ENCODE assay signal across 15 cellular contexts in genomic region chr2:3542107-3542506, GRCh38. TPM values are rescaled to one million over a fixed set of nuclear protein-coding genes. Genes with fewer than 3 reads are reported as not detected.
DNase-seq lines count a peak whose midpoint lies in the region; ATAC-seq, FAIRE-seq and TF ChIP-seq lines count a peak whose summit lies in the region.
"Had no signal": no experiment of that assay in that cellular context is flagged by ENCODE, and none has a peak within 500 bp of the region (broad histone marks: within the 10 kb centered on the region; RNA-seq: fewer than 3 reads in every experiment).

No MANE protein-coding gene starts in this region.

- H3K27me3 ChIP-seq in HCT116 (ENCODE audit: insufficient read depth, low read length) (no peaks in the 10 kb centered on the region), GM12878 (replicated peaks in 1 of 2; ENCODE audit: control insufficient read depth in 2 of 2, insufficient read depth in 2 of 2, low read length in 1 of 2) (no peaks in the 10 kb centered on the region), lower lobe of right lung (ENCODE audit: low read depth) (no peaks in the 10 kb centered on the region)
- H3K27me3 ChIP-seq: BLaER1 had no signal

- WGBS in GM12878 (ENCODE audit: insufficient coverage, insufficient replicate concordance, low lambda C conversion rate, missing lambda C conversion rate) = 99% methylated on average over 5 of the region's 5 CpGs

- H4K20me1 ChIP-seq in HCT116 (ENCODE audit: insufficient read depth) (0 out of 2 replicates have a peak, but pooled peaks cover 6% of the 10 kb centered on the region), GM12878 (ENCODE audit: control insufficient read depth, insufficient read depth) (no peaks in the 10 kb centered on the region)

- ATAC-seq in activated naive CD8-positive, alpha-beta T cell treated with anti-CD3 and anti-CD28 coated beads, Interleukin-2, amount 10 ng/mL, durations not matched to agents 7 days and 5 days (ENCODE audit: low read depth) = no peak
- no peak for ATAC-seq in activated naive CD8-positive, alpha-beta T cell treated with anti-CD3 and anti-CD28 coated beads, Interleukin-2, amount 50 U/mL, for 24 hours
- ATAC-seq in HCT116 (no peak), GM12878 (no peak), HG03432 (IDR thresholded peaks at IDR 0.05; ENCODE audit: unreplicated experiment) (no peak), lower lobe of right lung (no peak)

- no peak overlapping the region for H3K9ac ChIP-seq in HCT116 (ENCODE audit: low read length)
- no peak overlapping the region for H3K9ac ChIP-seq in GM12878 (ENCODE audit: control insufficient read depth, insufficient read depth, low read length)
- H3K9ac ChIP-seq: GM23248 had no signal

- H3K4me1 ChIP-seq in HCT116 (ENCODE audit: control insufficient read depth in 1 of 2, insufficient read depth in 2 of 2, low read length in 2 of 2) = peaks cover 1 to 4% of the 10 kb centered on the region in 2 experiments; a peak in 3 of 4 replicates
- no peaks in the 10 kb centered on the region; the same call in 1 of the 2 replicates for H3K4me1 ChIP-seq in GM12878 (ENCODE audit: control insufficient read depth, insufficient read depth, low read length)
- no peaks in the 10 kb centered on the region for H3K4me1 ChIP-seq in lower lobe of right lung

- peaks cover 37 to 51% of the 10 kb centered on the region in 2 experiments for H3K36me3 ChIP-seq in HCT116 (ENCODE audit: control insufficient read depth in 1 of 2, insufficient read depth in 2 of 2, low read length in 2 of 2)
- peaks cover 5 to 27% of the 10 kb centered on the region in 2 experiments for H3K36me3 ChIP-seq in GM12878 (ENCODE audit: control insufficient read depth in 2 of 2, insufficient read depth in 2 of 2, low read length in 1 of 2)
- H3K36me3 ChIP-seq in lower lobe of right lung = peaks cover 79% of the 10 kb centered on the region

- no peaks in the 10 kb centered on the region for H3K27me3 Mint-ChIP-seq in activated naive CD8-positive, alpha-beta T cell treated with anti-CD3 and anti-CD28 coated beads, Interleukin-2, amount 10 ng/mL, durations not matched to agents 7 days and 5 days
- no peaks in the 10 kb centered on the region for H3K27me3 Mint-ChIP-seq in activated naive CD8-positive, alpha-beta T cell treated with anti-CD3 and anti-CD28 coated beads, Interleukin-2, amount 50 U/mL, for 24 hours
- H3K27me3 Mint-ChIP-seq: CD8-positive, alpha-beta memory T cell had no signal

- no peak for DNase-seq in activated naive CD8-positive, alpha-beta T cell treated with anti-CD3 and anti-CD28 coated beads, Interleukin-2, amount 10 ng/mL, durations not matched to agents 7 days and 5 days
- no peak for DNase-seq in activated naive CD8-positive, alpha-beta T cell treated with anti-CD3 and anti-CD28 coated beads, Interleukin-2, amount 50 U/mL, for 24 hours
- DNase-seq in HCT116 (ENCODE audit: low read depth, low spot score) = no peak
- no peak for DNase-seq in GM12878 (ENCODE audit: low read depth, low spot score)
- no peak for DNase-seq in lower lobe of right lung
- DNase-seq: AML-193; Caco-2; CD8-positive, alpha-beta memory T cell; DMS53; GF-D8; GM23248 had no signal

- intact Hi-C loops in HCT116 (cut with micrococcal nuclease) = no loop called here
- intact Hi-C loops in GM12878 (cut with micrococcal nuclease; ENCODE audit: unreplicated experiment) = no loop called here
- intact Hi-C loops in lower lobe of right lung (cut with DNase I) = no loop called here

- in situ Hi-C loops in GM12878 (cut with MboI) = no loop called here

- BruUV-seq in HCT116 (replicated peaks; lab: Mats Ljungman, UMichigan) (TSS peak; percentile 11), GM12878 (replicated peaks; lab: Mats Ljungman, UMichigan) (TSS peak; percentile 35)

- TF ChIP-seq RAD21 in HCT116 (IDR thresholded peaks at IDR 0.05; ENCODE audit: low read depth) (no peak), GM12878 (IDR thresholded peaks at IDR 0.05; ENCODE audit: insufficient read depth, low read depth, low read length) (no peak)

- H3K79me2 ChIP-seq in HCT116 (ENCODE audit: insufficient read depth, low read length) = peaks cover 48% of the 10 kb centered on the region
- no peaks in the 10 kb centered on the region for H3K79me2 ChIP-seq in GM12878 (ENCODE audit: control insufficient read depth, insufficient read depth, low read length)

- TF ChIP-seq CTCF in HCT116 (IDR thresholded peaks at IDR 0.05 in 2 of 3, conservative IDR thresholded peaks at IDR 0.05 in 1 of 3; ENCODE audit: borderline replicate concordance in 1 of 3, insufficient read depth in 1 of 3, low read depth in 2 of 3, low read length in 2 of 3) = no peak
- TF ChIP-seq CTCF in GM12878 (IDR thresholded peaks at IDR 0.05 in 2 of 3, conservative IDR thresholded peaks at IDR 0.05 in 1 of 3; ENCODE audit: control insufficient read depth in 2 of 3, extremely low read depth in 1 of 3, insufficient read depth in 1 of 3, low read depth in 3 of 3, low read length in 3 of 3) = no peak
- no peak for TF ChIP-seq CTCF in lower lobe of right lung (IDR thresholded peaks at IDR 0.05)

- peaks cover 2% of the 10 kb centered on the region for H3K4me1 Mint-ChIP-seq in activated naive CD8-positive, alpha-beta T cell treated with anti-CD3 and anti-CD28 coated beads, Interleukin-2, amount 10 ng/mL, durations not matched to agents 7 days and 5 days
- no peaks in the 10 kb centered on the region for H3K4me1 Mint-ChIP-seq in activated naive CD8-positive, alpha-beta T cell treated with anti-CD3 and anti-CD28 coated beads, Interleukin-2, amount 50 U/mL, for 24 hours

- H3K36me3 Mint-ChIP-seq in activated naive CD8-positive, alpha-beta T cell treated with anti-CD3 and anti-CD28 coated beads, Interleukin-2, amount 10 ng/mL, durations not matched to agents 7 days and 5 days = peaks cover 23% of the 10 kb centered on the region
- peaks cover 49% of the 10 kb centered on the region for H3K36me3 Mint-ChIP-seq in activated naive CD8-positive, alpha-beta T cell treated with anti-CD3 and anti-CD28 coated beads, Interleukin-2, amount 50 U/mL, for 24 hours (ENCODE audit: low read depth)

- TF ChIP-seq EP300 in GM12878 (IDR thresholded peaks at IDR 0.05; ENCODE audit: borderline replicate concordance in 1 of 2, control insufficient read depth in 1 of 2, low read depth in 2 of 2, low read length in 2 of 2) = no peak

- RAD21 ChIA-PET in HCT116 (lab: Charles Lee; ENCODE audit: low non-redundant PET in 1 of 2, low total read pairs in 2 of 2, uncharacterized antibody in 2 of 2, unreplicated experiment in 2 of 2) (no interaction called here), GM12878 (lab: Charles Lee; ENCODE audit: unreplicated experiment) (no interaction called here)

- SMC1A ChIA-PET in GM12878 (lab: Charles Lee; ENCODE audit: uncharacterized antibody, unreplicated experiment) = no interaction called here

- no peak overlapping the region for H3K4me3 Mint-ChIP-seq in activated naive CD8-positive, alpha-beta T cell treated with anti-CD3 and anti-CD28 coated beads, Interleukin-2, amount 10 ng/mL, durations not matched to agents 7 days and 5 days
- no peak overlapping the region for H3K4me3 Mint-ChIP-seq in activated naive CD8-positive, alpha-beta T cell treated with anti-CD3 and anti-CD28 coated beads, Interleukin-2, amount 50 U/mL, for 24 hours
- H3K4me3 Mint-ChIP-seq: CD8-positive, alpha-beta memory T cell had no signal

- no peaks in the 10 kb centered on the region for H3K9me3 ChIP-seq in HCT116 (ENCODE audit: control insufficient read depth in 1 of 2, insufficient read depth in 1 of 2, low read depth in 1 of 2, low read length in 2 of 2)
- H3K9me3 ChIP-seq in GM12878 (replicated peaks; ENCODE audit: control insufficient read depth, insufficient read depth, low read length) = no peaks in the 10 kb centered on the region
- H3K9me3 ChIP-seq in lower lobe of right lung = no peaks in the 10 kb centered on the region
- H3K9me3 ChIP-seq: BLaER1, Caco-2 had no signal

- H3K4me3 ChIP-seq in HCT116 (replicated peaks in 1 of 2; ENCODE audit: low read depth in 1 of 2, low read length in 2 of 2) (no peak overlapping the region), GM12878 (no peak overlapping the region), lower lobe of right lung (no peak overlapping the region)
- H3K4me3 ChIP-seq: BLaER1, GM23248 had no signal

- H3K27ac Mint-ChIP-seq in activated naive CD8-positive, alpha-beta T cell treated with anti-CD3 and anti-CD28 coated beads, Interleukin-2, amount 10 ng/mL, durations not matched to agents 7 days and 5 days = peak overlapping the region; percentile 6
- no peak overlapping the region for H3K27ac Mint-ChIP-seq in activated naive CD8-positive, alpha-beta T cell treated with anti-CD3 and anti-CD28 coated beads, Interleukin-2, amount 50 U/mL, for 24 hours

- no peak for TF ChIP-seq POLR2A in HCT116 (IDR thresholded peaks at IDR 0.05; ENCODE audit: borderline replicate concordance, extremely low read depth, insufficient read depth, insufficient read length)
- TF ChIP-seq POLR2A in GM12878 (IDR thresholded peaks at IDR 0.05; ENCODE audit: low read depth, low read length) = no peak

- FAIRE-seq in GM12878 (lab: Jason Lieb, UNC) = no peak
- FAIRE-seq: H54 had no signal

- H3K27ac ChIP-seq in HCT116 (ENCODE audit: low read depth, low read length) (no peak overlapping the region), GM12878 (ENCODE audit: control insufficient read depth, insufficient read depth) (no peak overlapping the region), lower lobe of right lung (no peak overlapping the region)
- H3K27ac ChIP-seq: BLaER1, GM23248 had no signal

- no peaks in the 10 kb centered on the region for H3K9me2 ChIP-seq in HCT116 (ENCODE audit: insufficient read depth)

- H3K4me2 ChIP-seq in HCT116 (ENCODE audit: low read length) (no peak overlapping the region), GM12878 (ENCODE audit: control insufficient read depth, insufficient read depth) (no peak overlapping the region)
- H3K4me2 ChIP-seq: BLaER1 had no signal

- no peaks in the 10 kb centered on the region for H3K9me3 Mint-ChIP-seq in activated naive CD8-positive, alpha-beta T cell treated with anti-CD3 and anti-CD28 coated beads, Interleukin-2, amount 10 ng/mL, durations not matched to agents 7 days and 5 days
- H3K9me3 Mint-ChIP-seq in activated naive CD8-positive, alpha-beta T cell treated with anti-CD3 and anti-CD28 coated beads, Interleukin-2, amount 50 U/mL, for 24 hours = no peaks in the 10 kb centered on the region
- H3K9me3 Mint-ChIP-seq: CD8-positive, alpha-beta memory T cell had no signal

- H2AFZ ChIP-seq in HCT116 (ENCODE audit: low read depth, low read length, poor library complexity, severe bottlenecking) (no peak overlapping the region), GM12878 (ENCODE audit: control insufficient read depth, low read depth, low read length) (no peak overlapping the region)
- H2AFZ ChIP-seq: GM23248 had no signal

- CTCF ChIA-PET in HCT116 (lab: Charles Lee) (no interaction called here), GM12878 (lab: Yijun Ruan, JAX) (no interaction called here)

- POLR2A ChIA-PET in activated naive CD8-positive, alpha-beta T cell treated with anti-CD3 and anti-CD28 coated beads, Interleukin-2, amount 10 ng/mL, durations not matched to agents 7 days and 5 days (lab: Charles Lee) = no interaction called here
- POLR2A ChIA-PET in HCT116 (lab: Charles Lee) = interaction anchor here (1.4 kb wide), 1 partner anchor 16 kb away, joined by 3 read pairs; the partner anchor contains the start of gene RNASEH1
- POLR2A ChIA-PET in GM12878 (lab: Charles Lee) = no interaction called here

RNA-seq across cellular contexts. Expression of gene RNASEH1, which starts 16.0 kb away (rescaled TPM):
- 10 to 100 TPM; 24.7 to 24.9 TPM for total RNA-seq in activated naive CD8-positive, alpha-beta T cell treated with anti-CD3 and anti-CD28 coated beads, Interleukin-2, amount 10 ng/mL, durations not matched to agents 7 days and 5 days
- total RNA-seq in HCT116 (2021; ENCODE audit: unreplicated experiment) (38.2 TPM), GM12878 (2014; rRNA removed) (27.9 and 30.2 TPM in 2 replicates), GM12878 (2014; rRNA removed; fragmentation: Illumina TruSeq; extraction: Trizol) (27.1 and 30.5 TPM in 2 replicates), GM12878 (2021) (30.5 and 34.9 TPM in 2 replicates), lower lobe of right lung (17.3 TPM)
- polyA plus RNA-seq in HCT116 (2012) = 20.6 and 23.2 TPM in 2 replicates
- total RNA-seq in GM12878 (2013; cell fraction: nucleolus; rRNA removed) = 16.2 and 18.7 TPM in 2 replicates
- polyA plus RNA-seq in GM12878 (2011; ENCODE audit: low read depth) = 15.5 TPM
- polyA plus RNA-seq in GM12878 (2011; rRNA removed) (18.1 and 18.2 TPM in 2 replicates), GM12878 (2014; fragmentation: Illumina TruSeq; extraction: Trizol) (15.3 and 24.0 TPM in 2 replicates), GM12878 (2014; fragmentation: Nextera tagmentation; extraction: Ambion mirVana) (10 to 100 TPM; 24.6 to 25.7 TPM), GM12878 (2014; rRNA removed) (28.5 and 32.8 TPM in 2 replicates), GM12878 (2016; fragmentation: Nextera tagmentation; extraction: Ambion mirVana) (10 to 100 TPM; 67.5 to 68.5 TPM)
- polyA plus RNA-seq in GM12878 (2011; cell fraction: cytosol; rRNA removed) = 12.8 and 15.1 TPM in 2 replicates
- 11.9 and 18.3 TPM in 2 replicates for polyA plus RNA-seq in GM12878 (2011; cell fraction: nucleus; rRNA removed)
- 15.0 and 20.5 TPM in 2 replicates for polyA plus RNA-seq in GM12878 (2012)
- polyA minus RNA-seq in GM12878 (2011; rRNA and poly(A)+ RNA removed) = 5.3 and 6.2 TPM in 2 replicates
- 4.8 and 6.2 TPM in 2 replicates for polyA minus RNA-seq in GM12878 (2011; cell fraction: cytosol; rRNA and poly(A)+ RNA removed)
- polyA minus RNA-seq in GM12878 (2011; cell fraction: nucleus; rRNA and poly(A)+ RNA removed) = 6.5 and 11.4 TPM in 2 replicates

RNA-seq across cellular contexts. Expression of gene ADI1, which starts 22.8 kb away (rescaled TPM):
- 10 to 100 TPM; 16.6 to 19.5 TPM for total RNA-seq in activated naive CD8-positive, alpha-beta T cell treated with anti-CD3 and anti-CD28 coated beads, Interleukin-2, amount 10 ng/mL, durations not matched to agents 7 days and 5 days
- total RNA-seq in HCT116 (2021; ENCODE audit: unreplicated experiment) (27.0 TPM), GM12878 (2014; rRNA removed) (15.9 and 19.3 TPM in 2 replicates), GM12878 (2014; rRNA removed; fragmentation: Illumina TruSeq; extraction: Trizol) (15.0 and 15.6 TPM in 2 replicates), GM12878 (2021) (17.5 and 20.6 TPM in 2 replicates), lower lobe of right lung (60.2 TPM)
- polyA plus RNA-seq in HCT116 (2012) = 14.9 and 20.5 TPM in 2 replicates
- total RNA-seq in GM12878 (2013; cell fraction: nucleolus; rRNA removed) = 3.7 and 4.0 TPM in 2 replicates
- polyA plus RNA-seq in GM12878 (2011; ENCODE audit: low read depth) = 7.0 TPM
- polyA plus RNA-seq in GM12878 (2011; rRNA removed) (18.4 and 20.0 TPM in 2 replicates), GM12878 (2014; fragmentation: Illumina TruSeq; extraction: Trizol) (16.1 and 19.8 TPM in 2 replicates), GM12878 (2014; fragmentation: Nextera tagmentation; extraction: Ambion mirVana) (10 to 100 TPM in 1 of 2 experiments, 1 to 10 TPM in 1; 4.4 to 12.4 TPM), GM12878 (2014; rRNA removed) (16.9 and 17.0 TPM in 2 replicates), GM12878 (2016; fragmentation: Nextera tagmentation; extraction: Ambion mirVana) (10 to 100 TPM; 74.4 to 78.7 TPM)
- polyA plus RNA-seq in GM12878 (2011; cell fraction: cytosol; rRNA removed) = 16.3 and 19.4 TPM in 2 replicates
- 13.3 and 14.5 TPM in 2 replicates for polyA plus RNA-seq in GM12878 (2011; cell fraction: nucleus; rRNA removed)
- polyA plus RNA-seq in GM12878 (2012) = 12.1 and 12.4 TPM in 2 replicates
- polyA minus RNA-seq in GM12878 (2011; rRNA and poly(A)+ RNA removed) = 9.1 TPM in 2 replicates
- polyA minus RNA-seq in GM12878 (2011; cell fraction: cytosol; rRNA and poly(A)+ RNA removed) = 4.1 and 4.9 TPM in 2 replicates
- 2.1 and 5.4 TPM in 2 replicates for polyA minus RNA-seq in GM12878 (2011; cell fraction: nucleus; rRNA and poly(A)+ RNA removed)

RNA-seq across cellular contexts. Expression of gene RPS7, which starts 33.0 kb away (rescaled TPM):
- 1,000 to 10,000 TPM; 1,215 to 1,237 TPM for total RNA-seq in activated naive CD8-positive, alpha-beta T cell treated with anti-CD3 and anti-CD28 coated beads, Interleukin-2, amount 10 ng/mL, durations not matched to agents 7 days and 5 days
- total RNA-seq in HCT116 (2021; ENCODE audit: unreplicated experiment) (1,694 TPM), GM12878 (2014; rRNA removed) (2,842 and 3,098 TPM in 2 replicates), GM12878 (2014; rRNA removed; fragmentation: Illumina TruSeq; extraction: Trizol) (4,662 and 4,681 TPM in 2 replicates), GM12878 (2021) (2,368 and 2,463 TPM in 2 replicates), lower lobe of right lung (814 TPM)
- 1,040 and 1,126 TPM in 2 replicates for polyA plus RNA-seq in HCT116 (2012)
- total RNA-seq in GM12878 (2013; cell fraction: nucleolus; rRNA removed) = 297 and 312 TPM in 2 replicates
- 1,818 TPM for polyA plus RNA-seq in GM12878 (2011; ENCODE audit: low read depth)
- polyA plus RNA-seq in GM12878 (2011; rRNA removed) (2,490 and 2,717 TPM in 2 replicates), GM12878 (2014; fragmentation: Illumina TruSeq; extraction: Trizol) (3,268 and 3,336 TPM in 2 replicates), GM12878 (2014; fragmentation: Nextera tagmentation; extraction: Ambion mirVana) (1,000 to 10,000 TPM; 3,009 to 3,046 TPM), GM12878 (2014; rRNA removed) (2,698 and 2,951 TPM in 2 replicates), GM12878 (2016; fragmentation: Nextera tagmentation; extraction: Ambion mirVana) (1,000 to 10,000 TPM; 1,197 to 1,434 TPM)
- 1,447 and 1,733 TPM in 2 replicates for polyA plus RNA-seq in GM12878 (2011; cell fraction: cytosol; rRNA removed)
- polyA plus RNA-seq in GM12878 (2011; cell fraction: nucleus; rRNA removed) = 743 and 958 TPM in 2 replicates
- polyA plus RNA-seq in GM12878 (2012) = 2,414 and 2,708 TPM in 2 replicates
- 248 and 406 TPM in 2 replicates for polyA minus RNA-seq in GM12878 (2011; rRNA and poly(A)+ RNA removed)
- polyA minus RNA-seq in GM12878 (2011; cell fraction: cytosol; rRNA and poly(A)+ RNA removed) = 310 and 334 TPM in 2 replicates
- polyA minus RNA-seq in GM12878 (2011; cell fraction: nucleus; rRNA and poly(A)+ RNA removed) = 79.9 and 108 TPM in 2 replicates

RNA-seq across cellular contexts. Expression of gene COLEC11, which starts 52.8 kb away (rescaled TPM):
- under 1 TPM; 0.39 to 0.77 TPM for total RNA-seq in activated naive CD8-positive, alpha-beta T cell treated with anti-CD3 and anti-CD28 coated beads, Interleukin-2, amount 10 ng/mL, durations not matched to agents 7 days and 5 days
- 0.15 TPM for total RNA-seq in HCT116 (2021; ENCODE audit: unreplicated experiment)
- 0.10 TPM in 1 of 2 replicates, not detected in the other for polyA plus RNA-seq in HCT116 (2012)
- total RNA-seq in GM12878 (2013; cell fraction: nucleolus; rRNA removed) = 5.3 and 5.9 TPM in 2 replicates
- total RNA-seq in GM12878 (2014; rRNA removed) = 0.11 TPM in 1 of 2 replicates, not detected in the other
- total RNA-seq in GM12878 (2014; rRNA removed; fragmentation: Illumina TruSeq; extraction: Trizol) = 0.09 and 0.18 TPM in 2 replicates
- total RNA-seq in GM12878 (2021) = 0.66 and 0.74 TPM in 2 replicates
- 0.39 TPM for polyA plus RNA-seq in GM12878 (2011; ENCODE audit: low read depth)
- polyA plus RNA-seq in GM12878 (2011; rRNA removed) = 0.30 and 0.34 TPM in 2 replicates
- polyA plus RNA-seq in GM12878 (2011; cell fraction: cytosol; rRNA removed) = 0.38 and 0.39 TPM in 2 replicates
- polyA plus RNA-seq in GM12878 (2011; cell fraction: nucleus; rRNA removed) = 1.9 and 2.0 TPM in 2 replicates
- 0.60 and 0.77 TPM in 2 replicates for polyA plus RNA-seq in GM12878 (2012)
- not detected in 2 replicates for polyA plus RNA-seq in GM12878 (2014; fragmentation: Illumina TruSeq; extraction: Trizol)
- not detected for polyA plus RNA-seq in GM12878 (2014; fragmentation: Nextera tagmentation; extraction: Ambion mirVana)
- polyA plus RNA-seq in GM12878 (2014; rRNA removed) = 0.08 and 0.13 TPM in 2 replicates
- polyA plus RNA-seq in GM12878 (2016; fragmentation: Nextera tagmentation; extraction: Ambion mirVana) = under 1 TPM in 1 of 2 experiments, not detected in 1; 0.16 TPM
- polyA minus RNA-seq in GM12878 (2011; rRNA and poly(A)+ RNA removed) = 0.22 and 0.36 TPM in 2 replicates
- polyA minus RNA-seq in GM12878 (2011; cell fraction: cytosol; rRNA and poly(A)+ RNA removed) = not detected in 2 replicates
- polyA minus RNA-seq in GM12878 (2011; cell fraction: nucleus; rRNA and poly(A)+ RNA removed) = 0.36 and 1.6 TPM in 2 replicates
- 0.30 TPM for total RNA-seq in lower lobe of right lung
- total RNA-seq: Caco-2, GM23248, HT-29 had no signal
- polyA plus RNA-seq: CD8-positive, alpha-beta memory T cell; GM23248 had no signal
